19 cellular contexts compared by ENCODE assay signal in the genomic region with DNA sequence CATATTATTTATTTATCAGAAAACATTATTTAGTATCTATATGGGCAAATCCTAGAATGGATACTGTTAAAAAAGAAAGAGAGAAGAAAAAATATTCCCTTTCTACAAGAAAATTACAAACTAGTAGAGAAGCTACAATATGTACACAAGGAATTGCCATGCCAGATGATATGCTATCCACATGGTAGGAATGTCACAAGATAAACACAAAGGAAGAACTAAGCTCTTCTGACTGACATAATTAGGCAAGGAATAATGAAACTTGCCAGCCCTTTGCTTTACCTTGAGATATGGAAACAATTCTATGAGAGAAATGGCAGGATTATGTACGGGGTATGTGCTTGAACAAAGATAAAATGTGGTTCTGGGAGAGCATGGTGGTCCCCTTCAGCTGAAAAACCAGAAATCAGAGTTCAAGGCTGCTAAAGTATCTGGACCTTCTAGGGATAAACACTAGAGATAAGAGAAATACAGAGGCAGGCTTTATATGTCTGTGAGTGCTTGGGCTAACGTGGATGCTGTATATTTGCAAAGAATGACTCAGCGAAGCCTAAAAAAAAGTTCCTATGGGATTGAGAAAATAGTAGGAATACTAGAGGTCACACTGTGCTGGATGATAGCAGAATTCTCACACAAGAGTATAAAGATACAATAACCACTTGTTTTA.
"Had no signal": no experiment of that assay in that cellular context is flagged by ENCODE, and none has a peak within 500 bp of the region (broad histone marks: within the 10 kb centered on the region; RNA-seq: fewer than 3 reads in every experiment).

No MANE protein-coding gene starts in this region.

- ATAC-seq: activated CD8-positive, alpha-beta T cell treated with anti-CD3 and anti-CD28 coated beads, Interleukin-2, amount 10 ng/mL, durations not matched to agents 7 days and 5 days; pancreas; stimulated activated naive B cell treated with anti-CD40 and anti-IgM and Interleukin-4, amounts not matched to agents 10 μg/mL and 1 μg/mL and 100 μg/mL, for 72 hours had no signal

- H3K9me3 ChIP-seq: adrenal gland, pancreas, thyroid gland had no signal

- H3K4me1 Mint-ChIP-seq: activated CD4-positive, alpha-beta T cell treated with anti-CD3 and anti-CD28 coated beads, Interleukin-2, amount 10 ng/mL, durations not matched to agents 24 days and 14 days; activated naive CD4-positive, alpha-beta T cell treated with anti-CD3 and anti-CD28 coated beads, Interleukin-2, amount 50 U/mL, for 24 hours had no signal

- H3K27me3 ChIP-seq: adrenal gland, dorsolateral prefrontal cortex, pancreas, thyroid gland had no signal

- H3K4me1 ChIP-seq: adrenal gland, pancreas, thyroid gland had no signal

- H3K27ac Mint-ChIP-seq: activated CD4-positive, alpha-beta T cell treated with anti-CD3 and anti-CD28 coated beads, Interleukin-2, amount 10 ng/mL, durations not matched to agents 24 days and 14 days; activated CD8-positive, alpha-beta T cell treated with anti-CD3 and anti-CD28 coated beads, Interleukin-2, amount 10 ng/mL, durations not matched to agents 7 days and 5 days; activated naive CD4-positive, alpha-beta T cell treated with anti-CD3 and anti-CD28 coated beads, Interleukin-2, amount 50 U/mL, for 24 hours; stimulated activated naive B cell treated with anti-CD40 and anti-IgM and Interleukin-4, amounts not matched to agents 10 μg/mL and 1 μg/mL and 100 μg/mL, for 72 hours; T-helper 2 cell treated with Interferon-gamma antibody and Interleukin-4, amounts not matched to agents 5 μg/mL and 100 μg/mL, for 36 hours had no signal

- H3K27ac ChIP-seq: adrenal gland, dorsolateral prefrontal cortex, pancreas, thyroid gland had no signal

- H3K36me3 Mint-ChIP-seq: activated naive CD4-positive, alpha-beta T cell treated with anti-CD3 and anti-CD28 coated beads, Interleukin-2, amount 50 U/mL, for 24 hours; stimulated activated naive B cell treated with anti-CD40 and anti-IgM and Interleukin-4, amounts not matched to agents 10 μg/mL and 1 μg/mL and 100 μg/mL, for 72 hours had no signal

- DNase-seq: activated CD4-positive, alpha-beta T cell treated with anti-CD3 and anti-CD28 coated beads, Interleukin-2, amount 10 ng/mL, durations not matched to agents 24 days and 14 days; activated CD4-positive, CD25-positive, alpha-beta regulatory T cell; activated CD8-positive, alpha-beta memory T cell treated with anti-CD3 and anti-CD28 coated beads, Interleukin-2, amount 50 U/mL, for 4 hours; activated CD8-positive, alpha-beta T cell treated with anti-CD3 and anti-CD28 coated beads, Interleukin-2, amount 10 ng/mL, durations not matched to agents 7 days and 5 days; activated effector memory CD4-positive, alpha-beta T cell treated with anti-CD3 and anti-CD28 coated beads, Interleukin-2, amount 50 U/mL, for 16 hours; activated T-cell treated with anti-CD3 and anti-CD28 coated beads, Interleukin-2, amount 50 U/mL, for 48 hours; adrenal gland; dorsolateral prefrontal cortex; hypothalamus; kidney glomerular epithelial cell; midbrain; pancreas; stimulated activated CD4-positive, alpha-beta T cell treated with anti-CD3 and anti-CD28 coated beads, Interleukin-4, amount 100 ng/mL, for 1 hour; stimulated activated naive B cell treated with anti-CD40 and anti-IgM and Interleukin-4, amounts not matched to agents 10 μg/mL and 1 μg/mL and 100 μg/mL, for 72 hours; thyroid gland had no signal

- H3K27me3 Mint-ChIP-seq: activated CD4-positive, alpha-beta T cell treated with anti-CD3 and anti-CD28 coated beads, Interleukin-2, amount 10 ng/mL, durations not matched to agents 24 days and 14 days; activated naive CD4-positive, alpha-beta T cell treated with anti-CD3 and anti-CD28 coated beads, Interleukin-2, amount 50 U/mL, for 24 hours; stimulated activated naive B cell treated with anti-CD40 and anti-IgM and Interleukin-4, amounts not matched to agents 10 μg/mL and 1 μg/mL and 100 μg/mL, for 72 hours had no signal

- H3K4me3 Mint-ChIP-seq: activated CD4-positive, alpha-beta T cell treated with anti-CD3 and anti-CD28 coated beads, Interleukin-2, amount 10 ng/mL, durations not matched to agents 24 days and 14 days; activated CD8-positive, alpha-beta T cell treated with anti-CD3 and anti-CD28 coated beads, Interleukin-2, amount 10 ng/mL, durations not matched to agents 7 days and 5 days; activated naive CD4-positive, alpha-beta T cell treated with anti-CD3 and anti-CD28 coated beads, Interleukin-2, amount 50 U/mL, for 24 hours; neural crest cell; stimulated activated naive B cell treated with anti-CD40 and anti-IgM and Interleukin-4, amounts not matched to agents 10 μg/mL and 1 μg/mL and 100 μg/mL, for 72 hours; T-helper 2 cell treated with Interferon-gamma antibody and Interleukin-4, amounts not matched to agents 5 μg/mL and 100 μg/mL, for 36 hours had no signal

- H3K4me3 ChIP-seq: adrenal gland, dorsolateral prefrontal cortex, pancreas, thyroid gland had no signal

- H3K36me3 ChIP-seq: adrenal gland, pancreas, thyroid gland had no signal

- FAIRE-seq: endometrium had no signal

- H3K9me3 Mint-ChIP-seq: activated CD4-positive, alpha-beta T cell treated with anti-CD3 and anti-CD28 coated beads, Interleukin-2, amount 10 ng/mL, durations not matched to agents 24 days and 14 days; stimulated activated naive B cell treated with anti-CD40 and anti-IgM and Interleukin-4, amounts not matched to agents 10 μg/mL and 1 μg/mL and 100 μg/mL, for 72 hours had no signal
